In genomic region chr6:27176096-27176495, GRCh38 we compare ENCODE assay signal across 9 cellular contexts.
DNase-seq lines count a peak whose midpoint lies in the region; ATAC-seq and TF ChIP-seq lines count a peak whose summit lies in the region.
"Had no signal": no experiment of that assay in that cellular context is flagged by ENCODE, and none has a peak within 500 bp of the region (broad histone marks: within the 10 kb centered on the region; RNA-seq: fewer than 3 reads in every experiment).

No MANE protein-coding gene starts in this region.

- H3K27me3 ChIP-seq in ACC112 (ENCODE audit: insufficient read depth, low read length), result peaks cover 1% of the 10 kb centered on the region
- no peaks in the 10 kb centered on the region for H3K27me3 ChIP-seq in GM23338 (ENCODE audit: insufficient read depth)
- no peaks in the 10 kb centered on the region for H3K27me3 ChIP-seq in hepatocyte
- no peaks in the 10 kb centered on the region for H3K27me3 ChIP-seq in prostate gland (replicated peaks; ENCODE audit: insufficient read depth)

- no peak overlapping the region for H3K27ac Mint-ChIP-seq in GM23338
- peak overlapping the region; percentile 90 for H3K27ac Mint-ChIP-seq in T-helper 2 cell treated with Interferon-gamma antibody and Interleukin-4, amounts not matched to agents 5 μg/mL and 100 μg/mL, for 36 hours

- H3K9me2 ChIP-seq in GM23338 (ENCODE audit: insufficient read depth) (no peaks in the 10 kb centered on the region), hepatocyte (replicated peaks; ENCODE audit: insufficient read depth) (no peaks in the 10 kb centered on the region)

- H3K36me3 ChIP-seq in ACC112 (ENCODE audit: insufficient read depth, low read length) (no peaks in the 10 kb centered on the region), GM23338 (ENCODE audit: insufficient read depth) (no peaks in the 10 kb centered on the region), hepatocyte (replicated peaks; ENCODE audit: insufficient read depth, low read depth) (no peaks in the 10 kb centered on the region), prostate gland (no peaks in the 10 kb centered on the region)

- H3F3A ChIP-seq in GM23338 (replicated peaks; ENCODE audit: low read depth), result 0 out of 2 replicates have a peak, but pooled peaks cover 3% of the 10 kb centered on the region

- H3K27ac ChIP-seq in ACC112 (ENCODE audit: low read depth, low read length) (no peak overlapping the region), GM23338 (ENCODE audit: low read depth) (no peak overlapping the region), hepatocyte (peak overlapping the region; percentile 45), prostate gland (no peak overlapping the region)

- peak overlapping the region; percentile 95 for H3K4me3 Mint-ChIP-seq in GM23338
- H3K4me3 Mint-ChIP-seq in T-helper 2 cell treated with Interferon-gamma antibody and Interleukin-4, amounts not matched to agents 5 μg/mL and 100 μg/mL, for 36 hours, result peak overlapping the region; percentile 97

- H3K9me3 Mint-ChIP-seq in GM23338, result peaks cover 6% of the 10 kb centered on the region; the same call in 2 of the 3 replicates
- no peaks in the 10 kb centered on the region for H3K9me3 Mint-ChIP-seq in T-helper 2 cell treated with Interferon-gamma antibody and Interleukin-4, amounts not matched to agents 5 μg/mL and 100 μg/mL, for 36 hours

- H3K9me3 ChIP-seq in hepatocyte (ENCODE audit: low read depth) (no peaks in the 10 kb centered on the region), prostate gland (no peaks in the 10 kb centered on the region)

- 47% methylated on average over 9 of the region's 9 CpGs for WGBS in hepatocyte (ENCODE audit: low lambda C conversion rate, missing lambda C conversion rate)
- 49% methylated on average over 9 of the region's 9 CpGs for WGBS in prostate gland

- ATAC-seq in GM23338, result no peak
- ATAC-seq in GM18907 (IDR thresholded peaks at IDR 0.05; ENCODE audit: unreplicated experiment), result no peak

- H3K4me2 ChIP-seq in GM23338 (no peak overlapping the region), hepatocyte (peak overlapping the region; percentile 78)

- H2AFZ ChIP-seq in ACC112 (ENCODE audit: low read length, unreplicated experiment), result no peak overlapping the region
- H2AFZ ChIP-seq in GM23338, result no peak overlapping the region
- H2AFZ ChIP-seq in hepatocyte, result no peak overlapping the region

- no peak for DNase-seq in GM23338 (ENCODE audit: low spot score)
- DNase-seq in T-helper 2 cell treated with Interferon-gamma antibody and Interleukin-4, amounts not matched to agents 5 μg/mL and 100 μg/mL, for 36 hours (ENCODE audit: low spot score), result no peak
- DNase-seq in hepatocyte (ENCODE audit: low spot score), result peak; percentile 38
- no peak for DNase-seq in RPMI8226
- DNase-seq in prostate gland (ENCODE audit: low spot score), result no peak
- no peak for DNase-seq in NCI-H2171 (lab: John Stamatoyannopoulos, UW)

- 0 out of 2 replicates have a peak, but pooled peaks cover 4% of the 10 kb centered on the region for H4K20me1 ChIP-seq in GM23338 (replicated peaks; ENCODE audit: insufficient read depth)
- H4K20me1 ChIP-seq in hepatocyte (ENCODE audit: insufficient read depth, poor library complexity, severe bottlenecking), result no peaks in the 10 kb centered on the region

- H3K36me3 Mint-ChIP-seq in GM23338 (ENCODE audit: low read depth), result no peaks in the 10 kb centered on the region
- no peaks in the 10 kb centered on the region for H3K36me3 Mint-ChIP-seq in T-helper 2 cell treated with Interferon-gamma antibody and Interleukin-4, amounts not matched to agents 5 μg/mL and 100 μg/mL, for 36 hours (ENCODE audit: low read depth)

- intact Hi-C loops in prostate gland (cut with DNase I), result loop anchor here (5.0 kb wide), 5 partner anchors 49 to 716 kb away; a partner anchor contains a TSS

- peak overlapping the region; percentile 95 for H3K4me3 ChIP-seq in ACC112 (ENCODE audit: low read depth, low read length)
- peak overlapping the region; percentile 72 for H3K4me3 ChIP-seq in GM23338
- peak overlapping the region; percentile 72 for H3K4me3 ChIP-seq in hepatocyte
- no peak overlapping the region for H3K4me3 ChIP-seq in prostate gland
- H3K4me3 ChIP-seq: lung had no signal

- no peak for TF ChIP-seq POLR2A in prostate gland (IDR thresholded peaks at IDR 0.05)

- TF ChIP-seq CTCF in GM23338 (conservative IDR thresholded peaks at IDR 0.05; ENCODE audit: low read depth in 2 of 2) (no peak), hepatocyte (IDR thresholded peaks at IDR 0.05; ENCODE audit: poor library complexity) (no peak), prostate gland (IDR thresholded peaks at IDR 0.05) (no peak)

- peaks cover 17% of the 10 kb centered on the region for H3K27me3 Mint-ChIP-seq in GM23338 (ENCODE audit: insufficient read depth, low read depth, poor library complexity)
- H3K27me3 Mint-ChIP-seq in T-helper 2 cell treated with Interferon-gamma antibody and Interleukin-4, amounts not matched to agents 5 μg/mL and 100 μg/mL, for 36 hours (ENCODE audit: low read depth), result peaks cover 25% of the 10 kb centered on the region

- H3K79me2 ChIP-seq in ACC112 (ENCODE audit: control insufficient read depth, insufficient read depth, low read length, unreplicated experiment) (no peaks in the 10 kb centered on the region), GM23338 (replicated peaks; ENCODE audit: insufficient read depth) (no peaks in the 10 kb centered on the region), hepatocyte (no peaks in the 10 kb centered on the region)

- H3K4me1 ChIP-seq in ACC112 (ENCODE audit: control insufficient read depth, insufficient read depth, low read length, unreplicated experiment), result no peaks in the 10 kb centered on the region
- H3K4me1 ChIP-seq in GM23338 (ENCODE audit: insufficient read depth), result peaks cover 13% of the 10 kb centered on the region; the same call in 1 of the 2 replicates
- no peaks in the 10 kb centered on the region for H3K4me1 ChIP-seq in hepatocyte (ENCODE audit: insufficient read depth)
- no peaks in the 10 kb centered on the region for H3K4me1 ChIP-seq in prostate gland (replicated peaks)

- peaks cover 11% of the 10 kb centered on the region for H3K4me1 Mint-ChIP-seq in GM23338
- H3K4me1 Mint-ChIP-seq in T-helper 2 cell treated with Interferon-gamma antibody and Interleukin-4, amounts not matched to agents 5 μg/mL and 100 μg/mL, for 36 hours (ENCODE audit: low read depth), result peaks cover 11% of the 10 kb centered on the region

TF ChIP-seq in GM23338, 12 proteins besides CTCF, POLR2A, EP300 and RAD21 (continues in another document):
- TF ChIP-seq ZNF331 (CRISPR knock-in tag; IDR thresholded peaks at IDR 0.05; ENCODE audit: low read depth) (no peak), STAT1 (IDR thresholded peaks at IDR 0.05; ENCODE audit: unreplicated experiment) (no peak), EZH2 (IDR thresholded peaks at IDR 0.05; ENCODE audit: low read depth, unreplicated experiment) (no peak), NANOG (IDR thresholded peaks at IDR 0.05; ENCODE audit: borderline replicate concordance) (no peak), JUNB (IDR thresholded peaks at IDR 0.05; ENCODE audit: unreplicated experiment) (no peak)

Comparison
In these comparisons a context has a peak if more than half of its experiments do, and no peak if none do; other contexts are left out.
1. H3K4me3 ChIP-seq: peak in ACC112 (single experiment), GM23338 (single experiment) and hepatocyte (single experiment); none in prostate gland (0 of 2).